ENCODE assay signal across 8 cellular contexts in genomic region chr15:92833493-92834271, GRCh38.
DNase-seq lines count a peak whose midpoint lies in the region; ATAC-seq and TF ChIP-seq lines count a peak whose summit lies in the region.

No MANE protein-coding gene starts in this region.

- no peaks in the 10 kb centered on the region for H3K27me3 ChIP-seq in tibial artery

- peaks cover 46% of the 10 kb centered on the region for H3K4me1 Mint-ChIP-seq in activated CD8-positive, alpha-beta memory T cell treated with anti-CD3 and anti-CD28 coated beads, Interleukin-2, amount 10 ng/mL, durations not matched to agents 7 days and 5 days
- peaks cover 40% of the 10 kb centered on the region for H3K4me1 Mint-ChIP-seq in activated naive CD8-positive, alpha-beta T cell treated with anti-CD3 and anti-CD28 coated beads, Interleukin-2, amount 10 ng/mL, durations not matched to agents 7 days and 5 days

- H3K4me3 Mint-ChIP-seq in activated CD8-positive, alpha-beta memory T cell treated with anti-CD3 and anti-CD28 coated beads, Interleukin-2, amount 10 ng/mL, durations not matched to agents 7 days and 5 days: peak overlapping the region; percentile 8
- peak overlapping the region; percentile 67 for H3K4me3 Mint-ChIP-seq in activated naive CD8-positive, alpha-beta T cell treated with anti-CD3 and anti-CD28 coated beads, Interleukin-2, amount 10 ng/mL, durations not matched to agents 7 days and 5 days

- H3K36me3 Mint-ChIP-seq in activated CD8-positive, alpha-beta memory T cell treated with anti-CD3 and anti-CD28 coated beads, Interleukin-2, amount 10 ng/mL, durations not matched to agents 7 days and 5 days: no peaks in the 10 kb centered on the region
- H3K36me3 Mint-ChIP-seq in activated naive CD8-positive, alpha-beta T cell treated with anti-CD3 and anti-CD28 coated beads, Interleukin-2, amount 10 ng/mL, durations not matched to agents 7 days and 5 days: peaks cover 2% of the 10 kb centered on the region

- no peaks in the 10 kb centered on the region for H3K9me3 Mint-ChIP-seq in activated CD8-positive, alpha-beta memory T cell treated with anti-CD3 and anti-CD28 coated beads, Interleukin-2, amount 10 ng/mL, durations not matched to agents 7 days and 5 days (ENCODE audit: low read depth)
- H3K9me3 Mint-ChIP-seq in activated naive CD8-positive, alpha-beta T cell treated with anti-CD3 and anti-CD28 coated beads, Interleukin-2, amount 10 ng/mL, durations not matched to agents 7 days and 5 days: no peaks in the 10 kb centered on the region

- no peaks in the 10 kb centered on the region for H3K36me3 ChIP-seq in mesodermal cell (ENCODE audit: control insufficient read depth, insufficient read depth, low read length)
- H3K36me3 ChIP-seq in tibial artery: no peaks in the 10 kb centered on the region

- DNase-seq in activated CD8-positive, alpha-beta memory T cell treated with anti-CD3 and anti-CD28 coated beads, Interleukin-2, amount 10 ng/mL, durations not matched to agents 7 days and 5 days: no peak
- DNase-seq in activated CD8-positive, alpha-beta memory T cell treated with anti-CD3 and anti-CD28 coated beads, Interleukin-2, amount 50 U/mL, for 48 hours: no peak
- no peak for DNase-seq in activated naive CD8-positive, alpha-beta T cell treated with anti-CD3 and anti-CD28 coated beads, Interleukin-2, amount 10 ng/mL, durations not matched to agents 7 days and 5 days
- DNase-seq in tibial artery (no peak), NCI-H82 treated with DMSO at 0.1 percent for 48 hours (lab: John Stamatoyannopoulos, UW; ENCODE audit: unreplicated experiment) (no peak)

- 95 to 96% methylated on average over 3 to 4 of the region's 5 CpGs for WGBS in mesodermal cell (ENCODE audit: insufficient coverage in 2 of 2), 2 experiments

- no peak overlapping the region for H3K4me3 ChIP-seq in mesodermal cell (ENCODE audit: extremely low read depth, insufficient read depth, low read length, poor library complexity, severe bottlenecking)
- peak overlapping the region; percentile 44 to 48 for H3K4me3 ChIP-seq in tibial artery

- CTCF ChIA-PET in activated CD8-positive, alpha-beta memory T cell treated with anti-CD3 and anti-CD28 coated beads, Interleukin-2, amount 10 ng/mL, durations not matched to agents 7 days and 5 days (lab: Charles Lee): interaction anchor here (0.7 to 4.6 kb wide), 4 partner anchors 14 to 84 kb away, joined by 3 to 58 read pairs (median 5); no protein-coding TSS in a partner anchor

- H3K27ac ChIP-seq in mesodermal cell (ENCODE audit: low read depth, low read length, severe bottlenecking) (peak overlapping the region; percentile 97), tibial artery (peak overlapping the region; percentile 86 to 92)

- no peak for TF ChIP-seq CTCF in tibial artery (IDR thresholded peaks at IDR 0.05)

- intact Hi-C loops in tibial artery (cut with DNase I; ENCODE audit: low total_unique reads): no loop called here

- H3K4me1 ChIP-seq in mesodermal cell (ENCODE audit: control insufficient read depth, insufficient read depth, low read length, poor library complexity, severe bottlenecking) (peaks cover 29% of the 10 kb centered on the region), tibial artery (peaks cover 5 to 68% (median 43%) of the 10 kb centered on the region in 4 donors)

- POLR2A ChIA-PET in activated naive CD8-positive, alpha-beta T cell treated with anti-CD3 and anti-CD28 coated beads, Interleukin-2, amount 10 ng/mL, durations not matched to agents 7 days and 5 days (lab: Charles Lee): interaction anchor here (1.0 to 8.9 kb wide), 8 partner anchors 13 to 81 kb away, joined by 3 to 266 read pairs (median 32); partner anchors contain the start of gene CHD2

- no peaks in the 10 kb centered on the region for H3K27me3 Mint-ChIP-seq in activated CD8-positive, alpha-beta memory T cell treated with anti-CD3 and anti-CD28 coated beads, Interleukin-2, amount 10 ng/mL, durations not matched to agents 7 days and 5 days
- H3K27me3 Mint-ChIP-seq in activated naive CD8-positive, alpha-beta T cell treated with anti-CD3 and anti-CD28 coated beads, Interleukin-2, amount 10 ng/mL, durations not matched to agents 7 days and 5 days: no peaks in the 10 kb centered on the region

- peak overlapping the region; percentile 98 for H3K27ac Mint-ChIP-seq in activated CD8-positive, alpha-beta memory T cell treated with anti-CD3 and anti-CD28 coated beads, Interleukin-2, amount 10 ng/mL, durations not matched to agents 7 days and 5 days
- H3K27ac Mint-ChIP-seq in activated naive CD8-positive, alpha-beta T cell treated with anti-CD3 and anti-CD28 coated beads, Interleukin-2, amount 10 ng/mL, durations not matched to agents 7 days and 5 days: peak overlapping the region; percentile 92

- H3K9me3 ChIP-seq in mesodermal cell (ENCODE audit: control insufficient read depth, low read length) (no peaks in the 10 kb centered on the region), tibial artery (no peaks in the 10 kb centered on the region)

- no peak for ATAC-seq in activated CD8-positive, alpha-beta memory T cell treated with anti-CD3 and anti-CD28 coated beads, Interleukin-2, amount 10 ng/mL, durations not matched to agents 7 days and 5 days
- ATAC-seq in activated naive CD8-positive, alpha-beta T cell treated with anti-CD3 and anti-CD28 coated beads, Interleukin-2, amount 10 ng/mL, durations not matched to agents 7 days and 5 days (ENCODE audit: low read depth): no peak
- no peak for ATAC-seq in GM18502 (IDR thresholded peaks at IDR 0.05; ENCODE audit: poor library complexity, unreplicated experiment)
- ATAC-seq in HG02759 (IDR thresholded peaks at IDR 0.05; ENCODE audit: unreplicated experiment): no peak
